Comparison of ENCODE assay signal across 1 cellular context in genomic region chr22:46528121-46528610, GRCh38.
TF ChIP-seq lines count a peak whose summit lies in the region.

No MANE protein-coding gene starts in this region.

TF ChIP-seq in HepG2, 621 proteins besides CTCF, POLR2A, EP300 and RAD21 (continued from another document and continues in another):
- TF ChIP-seq ZNF646 (CRISPR knock-in tag; IDR thresholded peaks at IDR 0.05): no peak
- TF ChIP-seq CERS6 (CRISPR knock-in tag; IDR thresholded peaks at IDR 0.05): no peak
- no peak for TF ChIP-seq REPIN1 (CRISPR knock-in tag; IDR thresholded peaks at IDR 0.05; ENCODE audit: borderline replicate concordance, low read depth)
- no peak for TF ChIP-seq ZNF776 (CRISPR knock-in tag; IDR thresholded peaks at IDR 0.05)
- TF ChIP-seq ZUFSP (CRISPR knock-in tag; IDR thresholded peaks at IDR 0.05; ENCODE audit: borderline replicate concordance): no peak
- no peak for TF ChIP-seq ZKSCAN1 (IDR thresholded peaks at IDR 0.05; ENCODE audit: low read length)
- TF ChIP-seq NFE2L2 (IDR thresholded peaks at IDR 0.05; ENCODE audit: low read length): no peak
- no peak for TF ChIP-seq ZNF598 (CRISPR knock-in tag; IDR thresholded peaks at IDR 0.05; ENCODE audit: borderline replicate concordance)
- TF ChIP-seq KDM6A (CRISPR knock-in tag; IDR thresholded peaks at IDR 0.05; ENCODE audit: low read depth): no peak
- TF ChIP-seq NCOR1 (IDR thresholded peaks at IDR 0.05; ENCODE audit: borderline replicate concordance, low read length): peak; percentile 32; the same call in 1 of the 2 replicates
- TF ChIP-seq ZNF230 (CRISPR knock-in tag; IDR thresholded peaks at IDR 0.05): no peak
- no peak for TF ChIP-seq RBAK (CRISPR knock-in tag; IDR thresholded peaks at IDR 0.05)
- no peak for TF ChIP-seq GTF3A (CRISPR knock-in tag; conservative IDR thresholded peaks at IDR 0.05)
- no peak; the same call in 1 of the 2 replicates for TF ChIP-seq RCOR2 (CRISPR knock-in tag; IDR thresholded peaks at IDR 0.05)
- no peak for TF ChIP-seq ZNF839 (CRISPR knock-in tag; IDR thresholded peaks at IDR 0.05; ENCODE audit: borderline replicate concordance)
- no peak for TF ChIP-seq SNAI1 (CRISPR knock-in tag; IDR thresholded peaks at IDR 0.05; ENCODE audit: borderline replicate concordance)
- peak; percentile 85 for TF ChIP-seq SKI (IDR thresholded peaks at IDR 0.05; ENCODE audit: partially characterized antibody)
- no peak for TF ChIP-seq HHEX (CRISPR knock-in tag; IDR thresholded peaks at IDR 0.05)
- no peak for TF ChIP-seq ZNF256 (CRISPR knock-in tag; conservative IDR thresholded peaks at IDR 0.05)
- peak; percentile 27; the same call in 1 of the 2 replicates for TF ChIP-seq GABPB1 (CRISPR knock-in tag; IDR thresholded peaks at IDR 0.05)
- no peak for TF ChIP-seq ZFP36L1 (CRISPR knock-in tag; IDR thresholded peaks at IDR 0.05)
- no peak for TF ChIP-seq ZMYM3 (CRISPR knock-in tag; IDR thresholded peaks at IDR 0.05)
- no peak for TF ChIP-seq ZNF510 (CRISPR knock-in tag; IDR thresholded peaks at IDR 0.05; ENCODE audit: low read depth)
- TF ChIP-seq SP4 (CRISPR knock-in tag; IDR thresholded peaks at IDR 0.05): no peak
- TF ChIP-seq ZNF318 (CRISPR knock-in tag; IDR thresholded peaks at IDR 0.05): no peak
- no peak for TF ChIP-seq ZNF34 (CRISPR knock-in tag; IDR thresholded peaks at IDR 0.05; ENCODE audit: borderline replicate concordance)
- TF ChIP-seq SAP130 (CRISPR knock-in tag; IDR thresholded peaks at IDR 0.05; ENCODE audit: low read depth): peak; percentile 65
- no peak for TF ChIP-seq GMEB2 (CRISPR knock-in tag; IDR thresholded peaks at IDR 0.05; ENCODE audit: low read depth)
- TF ChIP-seq MAFK (conservative IDR thresholded peaks at IDR 0.05 in 1 of 2, IDR thresholded peaks at IDR 0.05 in 1 of 2; ENCODE audit: low read length in 2 of 2): no peak
- TF ChIP-seq ARID5B (CRISPR knock-in tag; IDR thresholded peaks at IDR 0.05): peak; percentile 84
- TF ChIP-seq ZNF451 (CRISPR knock-in tag; IDR thresholded peaks at IDR 0.05): no peak
- no peak for TF ChIP-seq MYPOP (CRISPR knock-in tag; IDR thresholded peaks at IDR 0.05)
- no peak for TF ChIP-seq EZH2 (conservative IDR thresholded peaks at IDR 0.05; ENCODE audit: low read depth, low read length)
- TF ChIP-seq RFXANK (CRISPR knock-in tag; IDR thresholded peaks at IDR 0.05): no peak
